8 cellular contexts compared by ENCODE assay signal in the genomic region with DNA sequence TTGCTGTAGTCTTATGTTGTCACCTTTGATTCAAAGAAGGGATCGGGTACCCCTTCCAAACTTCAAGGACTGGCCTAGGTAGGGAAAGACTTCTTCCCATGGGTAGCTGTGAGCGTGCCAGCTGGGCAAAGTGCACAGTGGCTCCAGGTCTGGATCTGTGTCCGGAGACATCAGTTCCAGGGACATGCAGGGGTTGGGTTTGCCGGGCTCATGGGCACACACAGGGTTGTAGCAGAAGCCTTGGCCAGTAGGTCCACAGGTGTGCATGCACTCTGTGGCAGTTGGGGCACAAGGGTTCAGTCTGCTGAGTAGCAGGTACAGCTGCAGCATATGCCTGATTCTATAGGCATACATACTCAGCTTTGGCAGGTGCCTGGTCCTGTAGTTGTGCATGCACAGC.
"Had no signal": no experiment of that assay in that cellular context is flagged by ENCODE, and none has a peak within 500 bp of the region (broad histone marks: within the 10 kb centered on the region; RNA-seq: fewer than 3 reads in every experiment).

No MANE protein-coding gene starts in this region.

- H3K9ac ChIP-seq: GM23248 had no signal

- H2AFZ ChIP-seq: GM23248 had no signal

- ATAC-seq: HepG2 had no signal

- DNase-seq: GM23248, GOT3, H9, HCEC 1CT, KBM-7 had no signal

- FAIRE-seq: H54, HepG2 had no signal

- H3K27ac ChIP-seq: GM23248, HL-60 had no signal

- H3K4me3 ChIP-seq: GM23248 had no signal
